In genomic region chr5:75435101-75435500, GRCh38 we compare ENCODE assay signal across 30 cellular contexts.
DNase-seq lines count a peak whose midpoint lies in the region; ATAC-seq and TF ChIP-seq lines count a peak whose summit lies in the region.
"Had no signal": no experiment of that assay in that cellular context is flagged by ENCODE, and none has a peak within 500 bp of the region (broad histone marks: within the 10 kb centered on the region; RNA-seq: fewer than 3 reads in every experiment).

No MANE protein-coding gene starts in this region.

- no peak for TF ChIP-seq CTCF in choroid plexus epithelial cell (conservative IDR thresholded peaks at IDR 0.05; ENCODE audit: low read depth, low read length)

- no peak for DNase-seq in CD4-positive, CD25-positive, alpha-beta regulatory T cell
- peak; percentile 24 for DNase-seq in choroid plexus epithelial cell (ENCODE audit: low read depth)
- peak; percentile 11 for DNase-seq in myocyte (ENCODE audit: low read depth)
- DNase-seq in T1000 (lab: John Stamatoyannopoulos, UW): no peak
- DNase-seq in naive thymus-derived CD4-positive, alpha-beta T cell: no peak
- no peak for DNase-seq in NCI-H2029 treated with DMSO at 0.1 percent for 48 hours (lab: John Stamatoyannopoulos, UW)
- DNase-seq: activated CD4-positive, alpha-beta T cell treated with anti-CD3 and anti-CD28 coated beads for 1 hour; activated CD8-positive, alpha-beta memory T cell treated with anti-CD3 and anti-CD28 coated beads, Interleukin-2, amount 50 U/mL, for 48 hours; activated CD8-positive, alpha-beta T cell treated with anti-CD3 and anti-CD28 coated beads for 36 hours; anterior cingulate cortex; caudate nucleus; CD8-positive, alpha-beta T cell; hippocampal formation; MG63; mucosa of descending colon; NCI-H2029; NCI-H526; ovary; stimulated activated naive B cell treated with anti-CD40 and anti-IgM and Interleukin-4, amounts not matched to agents 10 μg/mL and 1 μg/mL and 100 μg/mL, for 72 hours; T-helper 2 cell; upper lobe of right lung had no signal

- ATAC-seq in CD4-positive, CD25-positive, alpha-beta regulatory T cell (ENCODE audit: low read depth in 2 of 2): no peak
- no peak for ATAC-seq in GM21360 (IDR thresholded peaks at IDR 0.05; ENCODE audit: unreplicated experiment)
- ATAC-seq in naive thymus-derived CD4-positive, alpha-beta T cell: no peak
- ATAC-seq: A549; activated CD8-positive, alpha-beta T cell treated with anti-CD3 and anti-CD28 coated beads for 36 hours; activated naive CD4-positive, alpha-beta T cell treated with anti-CD3 and anti-CD28 coated beads, Interleukin-2, amount 50 U/mL, for 72 hours; CD8-positive, alpha-beta T cell; mucosa of descending colon; SK-N-SH treated with all-trans-retinoic acid at 6 μM for 48 hours; stimulated activated naive B cell treated with anti-CD40 and anti-IgM and Interleukin-4, amounts not matched to agents 10 μg/mL and 1 μg/mL and 100 μg/mL, for 72 hours; upper lobe of right lung had no signal

- no peaks in the 10 kb centered on the region for H3K27me3 Mint-ChIP-seq in CD4-positive, CD25-positive, alpha-beta regulatory T cell
- H3K27me3 Mint-ChIP-seq in IgD-negative memory B cell: no peaks in the 10 kb centered on the region
- no peaks in the 10 kb centered on the region for H3K27me3 Mint-ChIP-seq in naive thymus-derived CD4-positive, alpha-beta T cell
- H3K27me3 Mint-ChIP-seq: activated CD8-positive, alpha-beta T cell treated with anti-CD3 and anti-CD28 coated beads for 36 hours; dendritic cell treated with granulocyte-macrophage colony-stimulating factor and Interleukin-4, amounts not matched to agents 40 ng/mL and 50 ng/mL, for 4 days; stimulated activated naive B cell treated with anti-CD40 and anti-IgM and Interleukin-4, amounts not matched to agents 10 μg/mL and 1 μg/mL and 100 μg/mL, for 72 hours had no signal

- H3K36me3 Mint-ChIP-seq in CD4-positive, CD25-positive, alpha-beta regulatory T cell: peaks cover 13% of the 10 kb centered on the region
- H3K36me3 Mint-ChIP-seq in IgD-negative memory B cell: peaks cover 5% of the 10 kb centered on the region
- H3K36me3 Mint-ChIP-seq in naive thymus-derived CD4-positive, alpha-beta T cell: peaks cover 0 to 23% (median 20%) of the 10 kb centered on the region in 5 donors

- H3K36me3 ChIP-seq in CD4-positive, CD25-positive, alpha-beta regulatory T cell (ENCODE audit: control insufficient read depth, insufficient read depth, low read length): peaks cover 3% of the 10 kb centered on the region
- H3K36me3 ChIP-seq in naive thymus-derived CD4-positive, alpha-beta T cell (ENCODE audit: control insufficient read depth in 2 of 3, insufficient read depth in 3 of 3, low read length in 3 of 3): no peaks in the 10 kb centered on the region
- H3K36me3 ChIP-seq: MG63, ovary, suprapubic skin, upper lobe of right lung had no signal

- peaks cover 0 to 1% (median 0%) of the 10 kb centered on the region in 7 donors for H3K9me3 Mint-ChIP-seq in CD4-positive, CD25-positive, alpha-beta regulatory T cell
- no peaks in the 10 kb centered on the region for H3K9me3 Mint-ChIP-seq in IgD-negative memory B cell
- peaks cover 0 to 2% (median 0%) of the 10 kb centered on the region in 11 donors for H3K9me3 Mint-ChIP-seq in naive thymus-derived CD4-positive, alpha-beta T cell
- H3K9me3 Mint-ChIP-seq: activated CD8-positive, alpha-beta T cell treated with anti-CD3 and anti-CD28 coated beads for 36 hours; activated naive CD4-positive, alpha-beta T cell treated with anti-CD3 and anti-CD28 coated beads, Interleukin-2, amount 50 U/mL, for 72 hours; activated T-helper 2 cell treated with anti-CD3 and anti-CD28 coated beads, Interferon-gamma antibody, Interleukin-2, Interleukin-4, amounts not matched to agents 10 μg/mL and 5 μg/mL and 100 μg/mL, durations not matched to agents 14 hours and 24 hours and 36 hours; CD8-positive, alpha-beta T cell; dendritic cell treated with granulocyte-macrophage colony-stimulating factor and Interleukin-4, amounts not matched to agents 40 ng/mL and 50 ng/mL, for 4 days had no signal

- intact Hi-C loops in naive thymus-derived CD4-positive, alpha-beta T cell (cut with micrococcal nuclease): no loop called here

- no peak overlapping the region for H3K27ac ChIP-seq in CD4-positive, CD25-positive, alpha-beta regulatory T cell (ENCODE audit: insufficient read depth, low read length, poor library complexity, severe bottlenecking)
- no peak overlapping the region for H3K27ac ChIP-seq in naive thymus-derived CD4-positive, alpha-beta T cell (ENCODE audit: low read depth, low read length)
- H3K27ac ChIP-seq: A549, KMS-11, ovary, suprapubic skin, upper lobe of right lung had no signal

- H3K4me1 ChIP-seq in CD4-positive, CD25-positive, alpha-beta regulatory T cell (ENCODE audit: control insufficient read depth, insufficient read depth, low read length, poor library complexity, severe bottlenecking): peaks cover under 1% of the 10 kb centered on the region
- no peaks in the 10 kb centered on the region for H3K4me1 ChIP-seq in naive thymus-derived CD4-positive, alpha-beta T cell (ENCODE audit: control insufficient read depth in 2 of 2, insufficient read depth in 2 of 2, low read length in 2 of 2)
- H3K4me1 ChIP-seq: A549, upper lobe of right lung had no signal

- H3K27me3 ChIP-seq in CD4-positive, CD25-positive, alpha-beta regulatory T cell (ENCODE audit: control insufficient read depth, insufficient read depth, low read length): no peaks in the 10 kb centered on the region
- H3K27me3 ChIP-seq in naive thymus-derived CD4-positive, alpha-beta T cell (ENCODE audit: control insufficient read depth in 2 of 2, insufficient read depth in 2 of 2, low read length in 2 of 2): no peaks in the 10 kb centered on the region
- H3K27me3 ChIP-seq: MG63, ovary, suprapubic skin, upper lobe of right lung had no signal

- no peak overlapping the region for H3K4me3 Mint-ChIP-seq in CD4-positive, CD25-positive, alpha-beta regulatory T cell
- H3K4me3 Mint-ChIP-seq in IgD-negative memory B cell: no peak overlapping the region
- no peak overlapping the region for H3K4me3 Mint-ChIP-seq in naive thymus-derived CD4-positive, alpha-beta T cell
- H3K4me3 Mint-ChIP-seq: activated CD8-positive, alpha-beta T cell treated with anti-CD3 and anti-CD28 coated beads for 36 hours; CD8-positive, alpha-beta T cell; dendritic cell treated with granulocyte-macrophage colony-stimulating factor and Interleukin-4, amounts not matched to agents 40 ng/mL and 50 ng/mL, for 4 days; stimulated activated naive B cell treated with anti-CD40 and anti-IgM and Interleukin-4, amounts not matched to agents 10 μg/mL and 1 μg/mL and 100 μg/mL, for 72 hours had no signal

- POLR2A ChIA-PET in naive thymus-derived CD4-positive, alpha-beta T cell (lab: Charles Lee): no interaction called here

- H3K4me1 Mint-ChIP-seq in CD4-positive, CD25-positive, alpha-beta regulatory T cell: peaks cover 17 to 34% (median 27%) of the 10 kb centered on the region in 4 donors
- peaks cover 3 to 13% (median 4%) of the 10 kb centered on the region in 3 donors for H3K4me1 Mint-ChIP-seq in IgD-negative memory B cell
- H3K4me1 Mint-ChIP-seq in naive thymus-derived CD4-positive, alpha-beta T cell: peaks cover 3 to 20% (median 8%) of the 10 kb centered on the region in 7 donors

- peak overlapping the region in 2 of 3 donors; percentile 15 to 48 for H3K27ac Mint-ChIP-seq in CD4-positive, CD25-positive, alpha-beta regulatory T cell
- H3K27ac Mint-ChIP-seq in IgD-negative memory B cell: peak overlapping the region in 2 of 3 donors; percentile 48 to 54
- H3K27ac Mint-ChIP-seq in naive thymus-derived CD4-positive, alpha-beta T cell: no peak overlapping the region
- H3K27ac Mint-ChIP-seq: activated CD8-positive, alpha-beta T cell treated with anti-CD3 and anti-CD28 coated beads for 36 hours; activated T-helper 2 cell treated with anti-CD3 and anti-CD28 coated beads, Interferon-gamma antibody, Interleukin-2, Interleukin-4, amounts not matched to agents 10 μg/mL and 5 μg/mL and 100 μg/mL, durations not matched to agents 14 hours and 24 hours and 36 hours; CD8-positive, alpha-beta T cell; dendritic cell treated with granulocyte-macrophage colony-stimulating factor and Interleukin-4, amounts not matched to agents 40 ng/mL and 50 ng/mL, for 4 days; stimulated activated naive B cell treated with anti-CD40 and anti-IgM and Interleukin-4, amounts not matched to agents 10 μg/mL and 1 μg/mL and 100 μg/mL, for 72 hours had no signal

- no peaks in the 10 kb centered on the region for H3K9me3 ChIP-seq in CD4-positive, CD25-positive, alpha-beta regulatory T cell (ENCODE audit: control insufficient read depth in 2 of 2, low read length in 2 of 2)
- H3K9me3 ChIP-seq in naive thymus-derived CD4-positive, alpha-beta T cell (ENCODE audit: control insufficient read depth in 2 of 3, low read length in 3 of 3): no peaks in the 10 kb centered on the region
- H3K9me3 ChIP-seq: A549, MG63, mucosa of descending colon, ovary, suprapubic skin, upper lobe of right lung had no signal

- CTCF ChIA-PET in naive thymus-derived CD4-positive, alpha-beta T cell (lab: Charles Lee): interaction anchor here (0.6 kb wide), 1 partner anchor 255 kb away, joined by 3 read pairs; no protein-coding TSS in a partner anchor

- no peak overlapping the region for H3K4me3 ChIP-seq in CD4-positive, CD25-positive, alpha-beta regulatory T cell (ENCODE audit: low read depth, low read length)
- no peak overlapping the region for H3K4me3 ChIP-seq in choroid plexus epithelial cell (ENCODE audit: low read depth, low read length)
- H3K4me3 ChIP-seq in naive thymus-derived CD4-positive, alpha-beta T cell (ENCODE audit: low read length): no peak overlapping the region
- H3K4me3 ChIP-seq: A549, MG63, mucosa of descending colon, ovary, suprapubic skin, upper lobe of right lung had no signal

Comparison
In these comparisons a context has a peak if more than half of its experiments do, and no peak if none do; other contexts are left out.
1. DNase-seq: peak in choroid plexus epithelial cell (single experiment) and myocyte (single experiment); none in CD4-positive, CD25-positive, alpha-beta regulatory T cell (0 of 3), T1000 (single experiment), naive thymus-derived CD4-positive, alpha-beta T cell (0 of 9) and NCI-H2029 treated with DMSO at 0.1 percent for 48 hours (single experiment).
2. H3K27ac Mint-ChIP-seq: peak in CD4-positive, CD25-positive, alpha-beta regulatory T cell (2 of 3) and IgD-negative memory B cell (2 of 3); none in naive thymus-derived CD4-positive, alpha-beta T cell (0 of 9).